Comparison of ENCODE assay signal across 8 cellular contexts in the genomic region with DNA sequence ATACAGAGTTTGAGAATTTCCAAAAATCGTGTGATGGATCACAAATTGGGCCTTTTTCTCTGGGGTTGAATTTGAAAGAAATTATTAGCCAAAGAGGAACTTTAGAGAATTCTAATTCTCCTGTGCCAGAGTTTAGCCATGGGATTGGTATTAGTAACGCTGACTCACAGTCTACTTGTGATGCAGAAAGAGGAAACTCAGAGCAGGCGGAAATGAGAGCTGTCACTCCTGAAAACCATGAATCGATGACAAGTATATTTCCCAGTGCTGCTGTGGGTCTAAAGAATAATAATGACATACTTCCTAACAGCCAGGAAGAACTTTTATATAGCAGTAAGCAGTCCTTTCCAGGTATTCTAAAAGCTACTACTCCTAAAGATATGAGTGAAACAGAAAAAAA.
DNase-seq lines count a peak whose midpoint lies in the region; ATAC-seq, FAIRE-seq and TF ChIP-seq lines count a peak whose summit lies in the region.

No MANE protein-coding gene starts in this region.

- intact Hi-C loops in pancreas (cut with DNase I) (no loop called here), aorta (cut with DNase I) (no loop called here)

- H3K36me3 ChIP-seq in MG63 (no peaks in the 10 kb centered on the region; the same call in 1 of the 2 replicates), brain microvascular endothelial cell (replicated peaks) (no peaks in the 10 kb centered on the region), pancreas (no peaks in the 10 kb centered on the region), neuronal stem cell (replicated peaks in 1 of 2; ENCODE audit: control insufficient read depth in 2 of 2, insufficient read depth in 2 of 2, low read length in 2 of 2) (peaks cover 6 to 91% of the 10 kb centered on the region in 2 donors), aorta (ENCODE audit: control insufficient read depth in 1 of 2, insufficient read depth in 2 of 2, low read length in 1 of 2) (peaks cover 0 to 2% of the 10 kb centered on the region in 2 donors)

- no peak overlapping the region for H3K14ac ChIP-seq in neuronal stem cell (ENCODE audit: low read length)

- no peak overlapping the region for H2BK15ac ChIP-seq in neuronal stem cell (ENCODE audit: low read length)

- H2BK12ac ChIP-seq in neuronal stem cell (ENCODE audit: low read length) = no peak overlapping the region

- no peak overlapping the region for H3K9ac ChIP-seq in neuronal stem cell (ENCODE audit: low read depth, low read length, poor library complexity)

- no peak overlapping the region for H3K4me2 ChIP-seq in neuronal stem cell (ENCODE audit: insufficient read depth, low read length, poor library complexity, severe bottlenecking)

- H3K4me1 ChIP-seq in pancreas (no peaks in the 10 kb centered on the region), neuronal stem cell (ENCODE audit: control insufficient read depth in 2 of 2, insufficient read depth in 1 of 2, low read depth in 1 of 2, low read length in 2 of 2) (peaks cover 0 to 4% of the 10 kb centered on the region in 2 donors), aorta (ENCODE audit: control insufficient read depth in 1 of 2, insufficient read depth in 2 of 2, low read length in 2 of 2) (no peaks in the 10 kb centered on the region)

- H2AK5ac ChIP-seq in neuronal stem cell (ENCODE audit: low read depth, low read length) = no peak overlapping the region

- H3K4ac ChIP-seq in neuronal stem cell (ENCODE audit: low read length) = no peak overlapping the region

- no peak for FAIRE-seq in pancreas (lab: Jason Lieb, UNC)

- H3K27me3 ChIP-seq in MG63 (no peaks in the 10 kb centered on the region), brain microvascular endothelial cell (replicated peaks) (no peaks in the 10 kb centered on the region), pancreas (no peaks in the 10 kb centered on the region), neuronal stem cell (ENCODE audit: control insufficient read depth in 3 of 3, insufficient read depth in 3 of 3, low read depth in 1 of 3, low read length in 3 of 3) (no peaks in the 10 kb centered on the region), aorta (ENCODE audit: control insufficient read depth in 1 of 2, insufficient read depth in 2 of 2, low read length in 1 of 2) (no peaks in the 10 kb centered on the region)

- WGBS in pancreas, 2 donors = 83 to 92% methylated on average over 4 of the region's 4 CpGs
- no CpG with 5 or more reads among the region's 4 CpGs for WGBS in neuronal stem cell (ENCODE audit: extremely low coverage in 2 of 2, insufficient read length in 2 of 2, insufficient replicate concordance in 1 of 2), 2 donors
- WGBS in aorta, 2 donors = 63 to 71% methylated on average over 4 of the region's 4 CpGs

- DNase-seq in activated T-cell treated with anti-CD3 and anti-CD28 coated beads for 24 hours (ENCODE audit: low read depth) (peak; percentile 11), MG63 (peak; percentile 35), brain microvascular endothelial cell (peak; percentile 77), pancreas (peak in 1 of 6 donors; percentile 24), OCI-M2 (lab: John Stamatoyannopoulos, UW; ENCODE audit: unreplicated experiment) (no peak), neuronal stem cell (ENCODE audit: low spot score) (no peak), aorta (no peak)
- DNase-seq in activated T-cell treated with anti-CD3 and anti-CD28 coated beads, Interleukin-2, amount 50 U/mL, for 1 hour = no peak

- no peak overlapping the region for H3K23ac ChIP-seq in neuronal stem cell (ENCODE audit: low read depth, low read length, poor library complexity)

- in situ Hi-C loops in brain microvascular endothelial cell (cut with HindIII; ENCODE audit: low pct_ligation_motif_present, low sequenced_read_pairs) = no loop called here

- no peak overlapping the region for H2AFZ ChIP-seq in neuronal stem cell (ENCODE audit: low read length)

- H3K4me3 ChIP-seq in MG63 = no peak overlapping the region
- H3K4me3 ChIP-seq in brain microvascular endothelial cell (ENCODE audit: low read depth, low read length) = no peak overlapping the region
- H3K4me3 ChIP-seq in pancreas = no peak overlapping the region
- H3K4me3 ChIP-seq in neuronal stem cell (ENCODE audit: low read length in 2 of 2) = no peak overlapping the region
- no peak overlapping the region for H3K4me3 ChIP-seq in aorta (ENCODE audit: low read length in 2 of 2)

- no peak overlapping the region for H3K18ac ChIP-seq in neuronal stem cell (ENCODE audit: low read length)

- H2BK5ac ChIP-seq in neuronal stem cell (ENCODE audit: low read length) = no peak overlapping the region

- H2BK120ac ChIP-seq in neuronal stem cell (ENCODE audit: low read depth, low read length) = no peak overlapping the region

- no peak overlapping the region for H4K8ac ChIP-seq in neuronal stem cell (ENCODE audit: low read depth, low read length)

- no peaks in the 10 kb centered on the region for H3K9me3 ChIP-seq in MG63
- no peaks in the 10 kb centered on the region for H3K9me3 ChIP-seq in pancreas
- peaks cover 0 to 6% of the 10 kb centered on the region in 2 donors for H3K9me3 ChIP-seq in neuronal stem cell (replicated peaks in 1 of 2; ENCODE audit: control insufficient read depth in 2 of 2, insufficient read depth in 1 of 2, low read depth in 1 of 2, low read length in 2 of 2)
- no peaks in the 10 kb centered on the region for H3K9me3 ChIP-seq in aorta (ENCODE audit: control insufficient read depth, low read length)

- ATAC-seq in pancreas (peak in 3 of 4 donors; percentile 45 to 77 (median 73)), aorta (ENCODE audit: low FRiP score) (no peak)

- H3K27ac ChIP-seq in brain microvascular endothelial cell (peak overlapping the region; percentile 64), pancreas (no peak overlapping the region), neuronal stem cell (replicated peaks; ENCODE audit: low read length) (no peak overlapping the region), aorta (ENCODE audit: low read depth in 1 of 2, low read length in 2 of 2) (no peak overlapping the region)

- no peak overlapping the region for H4K91ac ChIP-seq in neuronal stem cell (ENCODE audit: low read depth, low read length, poor library complexity)

- H3K79me1 ChIP-seq in neuronal stem cell (ENCODE audit: low read depth, low read length) = no peaks in the 10 kb centered on the region

- TF ChIP-seq CTCF in brain microvascular endothelial cell (IDR thresholded peaks at IDR 0.05; ENCODE audit: low read depth, low read length, missing control alignments) = no peak
- no peak for TF ChIP-seq CTCF in pancreas (IDR thresholded peaks at IDR 0.05)

Comparison
In these comparisons a context has a peak if more than half of its experiments do, and no peak if none do; other contexts are left out.
1. DNase-seq: peak in activated T-cell treated with anti-CD3 and anti-CD28 coated beads for 24 hours (single experiment), MG63 (single experiment) and brain microvascular endothelial cell (single experiment); none in activated T-cell treated with anti-CD3 and anti-CD28 coated beads, Interleukin-2, amount 50 U/mL, for 1 hour (single experiment), OCI-M2 (single experiment), neuronal stem cell (single experiment) and aorta (0 of 2).